ENCODE assay signal across 1 cellular context in genomic region chr19:8052464-8052859, GRCh38.
TF ChIP-seq lines count a peak whose summit lies in the region.

Gene CCL25, plus strand, starts transcription at chr19:8052760. Its CDS starts 290 bp downstream, at chr19:8053050.

TF ChIP-seq in H1, 55 proteins besides CTCF, POLR2A, EP300 and RAD21:
- TF ChIP-seq TCF12 (IDR thresholded peaks at IDR 0.05; ENCODE audit: low read depth, low read length): no peak
TF ChIP-seq in H1: peak in this region for 0.
